ENCODE assay signal across 26 cellular contexts in genomic region chr1:14565076-14565475, GRCh38. TPM values are rescaled to one million over a fixed set of nuclear protein-coding genes. Genes with fewer than 3 reads are reported as not detected.
DNase-seq lines count a peak whose midpoint lies in the region; ATAC-seq, FAIRE-seq and TF ChIP-seq lines count a peak whose summit lies in the region.
"Had no signal": no experiment of that assay in that cellular context is flagged by ENCODE, and none has a peak within 500 bp of the region (broad histone marks: within the 10 kb centered on the region; RNA-seq: fewer than 3 reads in every experiment).

No MANE protein-coding gene starts in this region.

- H3K4me1 Mint-ChIP-seq in activated T-helper 17 cell treated with anti-CD3 and anti-CD28 coated beads, Interleukin-2, amount 50 U/mL, for 72 hours = no peaks in the 10 kb centered on the region
- no peaks in the 10 kb centered on the region for H3K4me1 Mint-ChIP-seq in endothelial cell (ENCODE audit: unreplicated experiment)
- H3K4me1 Mint-ChIP-seq: B cell had no signal

- DNase-seq in PC-3 (peak; percentile 84), bronchial epithelial cell (ENCODE audit: low read depth) (peak; percentile 4), epithelial cell of prostate (ENCODE audit: low read depth, low spot score) (peak; percentile 16), left colon (no peak), putamen (ENCODE audit: low spot score) (no peak), endothelial cell (ENCODE audit: low spot score) (no peak), substantia nigra (lab: John Stamatoyannopoulos, UW) (no peak)
- DNase-seq: AML-193; Caco-2; Calu3; CD4-positive, alpha-beta T cell; CD8-positive, alpha-beta T cell; DND-41; EL; GDM1 had no signal

- H3K36me3 Mint-ChIP-seq in activated T-helper 17 cell treated with anti-CD3 and anti-CD28 coated beads, Interleukin-2, amount 50 U/mL, for 72 hours (ENCODE audit: low read depth) = no peaks in the 10 kb centered on the region
- H3K36me3 Mint-ChIP-seq in endothelial cell (ENCODE audit: low read depth, unreplicated experiment) = no peaks in the 10 kb centered on the region
- H3K36me3 Mint-ChIP-seq: CD8-positive, alpha-beta T cell had no signal

- H3K9me2 ChIP-seq in PC-3 (replicated peaks; ENCODE audit: low read length) = no peaks in the 10 kb centered on the region

- H3K27me3 Mint-ChIP-seq in activated T-helper 17 cell treated with anti-CD3 and anti-CD28 coated beads, Interleukin-2, amount 50 U/mL, for 72 hours = peaks cover 1% of the 10 kb centered on the region
- H3K27me3 Mint-ChIP-seq in endothelial cell (ENCODE audit: unreplicated experiment) = peaks cover 4% of the 10 kb centered on the region

- H3K4me3 ChIP-seq in PC-3 (ENCODE audit: low read length) (no peak overlapping the region), bronchial epithelial cell (ENCODE audit: low read depth, low read length) (no peak overlapping the region)
- H3K4me3 ChIP-seq: A549; BLaER1 treated with 17β-estradiol and CSF1 and Interleukin-3, amounts not matched to agents 10 nM and 100 nM; GM12878 had no signal

- no peak overlapping the region for H3K4me3 Mint-ChIP-seq in activated T-helper 17 cell treated with anti-CD3 and anti-CD28 coated beads, Interleukin-2, amount 50 U/mL, for 72 hours
- no peak overlapping the region for H3K4me3 Mint-ChIP-seq in endothelial cell (ENCODE audit: unreplicated experiment)
- H3K4me3 Mint-ChIP-seq: B cell; CD4-positive, alpha-beta T cell; CD8-positive, alpha-beta T cell had no signal

- intact Hi-C loops in PC-3 (cut with micrococcal nuclease) (loop anchor here (10.0 kb wide), 1 partner anchor 480 kb away; no protein-coding TSS in a partner anchor), left colon (cut with DNase I, micrococcal nuclease) (no loop called here)

- no peak overlapping the region for H3K9ac ChIP-seq in PC-3 (ENCODE audit: low read length)
- H3K9ac ChIP-seq: BLaER1 treated with 17β-estradiol and CSF1 and Interleukin-3, amounts not matched to agents 10 nM and 100 nM had no signal

- no peak overlapping the region for H2AFZ ChIP-seq in PC-3 (ENCODE audit: low read length)

- BruUV-seq in PC-3 (replicated peaks; lab: Mats Ljungman, UMichigan) = no TSS peak

- no peaks in the 10 kb centered on the region for H3K27me3 ChIP-seq in PC-3 (ENCODE audit: low read length)
- H3K27me3 ChIP-seq in bronchial epithelial cell (ENCODE audit: control insufficient read depth, insufficient read depth, low read length) = no peaks in the 10 kb centered on the region
- H3K27me3 ChIP-seq: BLaER1 treated with 17β-estradiol and CSF1 and Interleukin-3, amounts not matched to agents 10 nM and 100 nM had no signal

- ATAC-seq in PC-3 = peak; percentile 92
- ATAC-seq in left colon = peak; percentile 30
- ATAC-seq in activated T-helper 17 cell treated with anti-CD3 and anti-CD28 coated beads, Interleukin-2, amount 50 U/mL, for 72 hours (replicated peaks) = no peak
- ATAC-seq: A549; CD8-positive, alpha-beta T cell; GM12878 had no signal

- H3F3A ChIP-seq in PC-3 (ENCODE audit: low read length, unreplicated experiment) = no peaks in the 10 kb centered on the region

- H3K27ac Mint-ChIP-seq in activated T-helper 17 cell treated with anti-CD3 and anti-CD28 coated beads, Interleukin-2, amount 50 U/mL, for 72 hours = no peak overlapping the region
- H3K27ac Mint-ChIP-seq in endothelial cell (ENCODE audit: unreplicated experiment) = no peak overlapping the region
- H3K27ac Mint-ChIP-seq: B cell; CD4-positive, alpha-beta T cell; CD8-positive, alpha-beta T cell had no signal

- no peaks in the 10 kb centered on the region for H3K36me3 ChIP-seq in PC-3 (ENCODE audit: low read depth, low read length)
- H3K36me3 ChIP-seq in bronchial epithelial cell (ENCODE audit: control insufficient read depth, insufficient read depth, low read length) = no peaks in the 10 kb centered on the region
- H3K36me3 ChIP-seq: BLaER1 treated with 17β-estradiol and CSF1 and Interleukin-3, amounts not matched to agents 10 nM and 100 nM had no signal

- no peak for FAIRE-seq in bronchial epithelial cell (lab: Jason Lieb, UNC)
- FAIRE-seq: A549, D721Med, GM12878, GM12892, GM18507, GM19239 had no signal

- peaks cover 5% of the 10 kb centered on the region; the same call in 1 of the 2 replicates for H3K9me3 ChIP-seq in PC-3 (ENCODE audit: low read length)
- H3K9me3 ChIP-seq: A549, Caco-2 had no signal

- TF ChIP-seq CTCF in PC-3 (conservative IDR thresholded peaks at IDR 0.05; ENCODE audit: low read depth, low read length) = no peak
- TF ChIP-seq CTCF in bronchial epithelial cell (IDR thresholded peaks at IDR 0.05; ENCODE audit: insufficient read depth, low read length, severe bottlenecking) = no peak
- no peak for TF ChIP-seq CTCF in endothelial cell (IDR thresholded peaks at IDR 0.05; ENCODE audit: unreplicated experiment)

- no peaks in the 10 kb centered on the region for H3K79me2 ChIP-seq in PC-3 (ENCODE audit: low read length)

- peaks cover 13% of the 10 kb centered on the region for H3K4me1 ChIP-seq in PC-3 (ENCODE audit: insufficient read depth, low read length)
- H3K4me1 ChIP-seq: A549, Caco-2 had no signal

- no peak overlapping the region for H3K27ac ChIP-seq in PC-3 (ENCODE audit: low read length)
- H3K27ac ChIP-seq in epithelial cell of prostate = no peak overlapping the region
- no peak overlapping the region for H3K27ac ChIP-seq in substantia nigra (ENCODE audit: low read depth, low read length, poor library complexity, severe bottlenecking)
- H3K27ac ChIP-seq: 22Rv1; A549; BLaER1 treated with 17β-estradiol and CSF1 and Interleukin-3, amounts not matched to agents 10 nM and 100 nM; C4-2B had no signal

- H4K20me1 ChIP-seq in PC-3 (ENCODE audit: low read length) = no peaks in the 10 kb centered on the region
- H4K20me1 ChIP-seq: BLaER1 treated with 17β-estradiol and CSF1 and Interleukin-3, amounts not matched to agents 10 nM and 100 nM had no signal

- POLR2A ChIA-PET in PC-3 (lab: Charles Lee; ENCODE audit: unreplicated experiment) = no interaction called here

- CTCF ChIA-PET in PC-3 (lab: Charles Lee) = no interaction called here

- H3K9me3 Mint-ChIP-seq in activated T-helper 17 cell treated with anti-CD3 and anti-CD28 coated beads, Interleukin-2, amount 50 U/mL, for 72 hours = peaks cover 1% of the 10 kb centered on the region
- no peaks in the 10 kb centered on the region for H3K9me3 Mint-ChIP-seq in endothelial cell (ENCODE audit: unreplicated experiment)

- peak overlapping the region; percentile 4 for H3K4me2 ChIP-seq in PC-3 (ENCODE audit: low read length)
- H3K4me2 ChIP-seq: A549; BLaER1 treated with 17β-estradiol and CSF1 and Interleukin-3, amounts not matched to agents 10 nM and 100 nM had no signal

RNA-seq across cellular contexts. Expression of gene KAZN, which starts 33.4 kb away (rescaled TPM):
- total RNA-seq in PC-3 (2014; rRNA removed) = 2.0 and 2.5 TPM in 2 replicates
- total RNA-seq in bronchial epithelial cell = 4.4 and 4.7 TPM in 2 replicates
- 10 to 100 TPM; 11.4 to 14.2 TPM for total RNA-seq in left colon
- total RNA-seq in activated T-helper 17 cell treated with anti-CD3 and anti-CD28 coated beads, Interleukin-2, amount 50 U/mL, for 72 hours = under 1 TPM; 0.22 to 0.74 TPM
- 10.1 TPM for total RNA-seq in endothelial cell (ENCODE audit: unreplicated experiment)

Comparison
In these comparisons a context has a peak if more than half of its experiments do, and no peak if none do; other contexts are left out.
1. DNase-seq: peak in PC-3 (single experiment), bronchial epithelial cell (single experiment) and epithelial cell of prostate (single experiment); none in left colon (0 of 2), putamen (single experiment), endothelial cell (single experiment) and substantia nigra (0 of 49).